In genomic region chr12:68020699-68021098, GRCh38 we compare ENCODE assay signal across 30 cellular contexts. TPM values are rescaled to one million over a fixed set of nuclear protein-coding genes. Genes with fewer than 3 reads are reported as not detected.
"Had no signal": no experiment of that assay in that cellular context is flagged by ENCODE, and none has a peak within 500 bp of the region (broad histone marks: within the 10 kb centered on the region; RNA-seq: fewer than 3 reads in every experiment).

No MANE protein-coding gene starts in this region.

- DNase-seq: colonic mucosa; cortex of kidney; effector CD8-positive, alpha-beta T cell; effector memory CD8-positive, alpha-beta T cell; endodermal cell; erythroblast; esophagus squamous epithelium; foreskin fibroblast; foreskin melanocyte; gastrocnemius medialis; glutamatergic neuron; head of caudate nucleus; heart right ventricle; hippocampal formation; left cardiac atrium; left lung; left ventricle myocardium superior; lower lobe of right lung; mesenchymal stem cell; midbrain; naive thymus-derived CD4-positive, alpha-beta T cell had no signal

- ATAC-seq: effector memory CD8-positive, alpha-beta T cell; esophagus mucosa; gastrocnemius medialis; heart right ventricle; left cardiac atrium; left lung; left ventricle myocardium superior; lower lobe of right lung; naive thymus-derived CD4-positive, alpha-beta T cell had no signal

- H3K4me1 Mint-ChIP-seq: naive thymus-derived CD4-positive, alpha-beta T cell had no signal

- H3K4me3 Mint-ChIP-seq: dendritic cell treated with granulocyte-macrophage colony-stimulating factor and Interleukin-4, amounts not matched to agents 40 ng/mL and 50 ng/mL, for 4 days; effector memory CD8-positive, alpha-beta T cell; endodermal cell; naive thymus-derived CD4-positive, alpha-beta T cell had no signal

- H3K4me3 ChIP-seq: colonic mucosa, esophagus squamous epithelium, gastrocnemius medialis, heart right ventricle, left lung, lower lobe of right lung had no signal

- H3K27ac Mint-ChIP-seq: dendritic cell treated with granulocyte-macrophage colony-stimulating factor and Interleukin-4, amounts not matched to agents 40 ng/mL and 50 ng/mL, for 4 days; effector memory CD8-positive, alpha-beta T cell; endodermal cell; naive thymus-derived CD4-positive, alpha-beta T cell had no signal

- H3K27me3 ChIP-seq: colonic mucosa, esophagus squamous epithelium, gastrocnemius medialis, heart right ventricle, left lung had no signal

- H3K9me3 Mint-ChIP-seq: dendritic cell treated with granulocyte-macrophage colony-stimulating factor and Interleukin-4, amounts not matched to agents 40 ng/mL and 50 ng/mL, for 4 days; endodermal cell had no signal

- H3K4me1 ChIP-seq: colonic mucosa, esophagus squamous epithelium, gastrocnemius medialis, heart right ventricle, left lung, lower lobe of right lung had no signal

- H3K27me3 Mint-ChIP-seq: dendritic cell treated with granulocyte-macrophage colony-stimulating factor and Interleukin-4, amounts not matched to agents 40 ng/mL and 50 ng/mL, for 4 days; effector memory CD8-positive, alpha-beta T cell had no signal

- H3K36me3 ChIP-seq: colonic mucosa, esophagus squamous epithelium, gastrocnemius medialis, heart right ventricle, left lung, lower lobe of right lung had no signal

- H3K27ac ChIP-seq: colonic mucosa, epithelial cell of prostate, esophagus squamous epithelium, gastrocnemius medialis, heart right ventricle, left lung, lower lobe of right lung had no signal

RNA-seq across cellular contexts. Expression of gene IFNG-AS1, which starts 31.5 kb away (rescaled TPM):
- total RNA-seq: colonic mucosa, dermis microvascular lymphatic vessel endothelial cell, endodermal cell, esophagus mucosa, gastrocnemius medialis, glomerular endothelial cell, kidney epithelial cell, left ventricle myocardium superior, lower lobe of right lung, lung microvascular endothelial cell, mucosa of gallbladder had no signal
- polyA plus RNA-seq: keratinocyte had no signal
